ENCODE assay signal across 18 cellular contexts in the genomic region with DNA sequence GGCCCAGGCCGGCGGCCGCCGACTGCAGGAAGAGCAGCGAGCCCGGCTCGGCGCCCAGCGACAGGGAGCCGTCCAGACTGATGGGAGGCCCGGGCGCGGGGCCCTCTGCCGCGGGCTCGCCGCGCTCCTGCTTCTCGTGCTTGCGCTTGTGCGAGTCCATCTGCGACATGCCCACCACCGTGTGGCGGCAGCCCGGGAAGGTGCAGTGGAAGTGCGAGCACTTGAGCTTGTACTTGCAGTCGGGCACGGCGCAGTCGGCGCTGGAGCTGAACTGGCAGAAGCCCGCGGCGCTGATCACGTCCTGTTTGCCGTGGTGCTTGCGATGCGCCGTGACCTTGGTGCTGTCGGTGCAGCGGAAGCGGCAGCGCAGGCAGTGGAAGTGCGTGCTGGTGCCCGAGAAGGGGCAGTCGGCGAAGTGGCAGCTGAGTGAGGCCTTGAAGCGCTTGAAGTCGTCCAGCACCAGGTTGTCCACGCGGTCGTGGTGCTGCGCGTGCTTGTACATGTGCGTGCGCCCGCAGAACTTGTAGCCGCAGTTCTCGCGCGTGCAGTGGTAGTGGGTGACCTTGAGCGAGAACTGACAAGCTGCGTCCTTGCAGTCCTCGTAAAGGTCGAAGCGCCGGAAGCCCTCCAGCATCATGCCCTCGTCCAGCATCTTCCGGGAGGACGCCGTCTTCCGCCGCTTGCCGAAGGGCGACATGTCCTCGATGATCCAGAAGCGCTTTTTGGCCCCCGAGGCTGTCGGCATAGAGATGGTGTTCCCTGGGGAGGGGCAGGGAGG.
DNase-seq lines count a peak whose midpoint lies in the region; ATAC-seq and TF ChIP-seq lines count a peak whose summit lies in the region.
"Had no signal": no experiment of that assay in that cellular context is flagged by ENCODE, and none has a peak within 500 bp of the region (broad histone marks: within the 10 kb centered on the region; RNA-seq: fewer than 3 reads in every experiment).

No MANE protein-coding gene starts in this region.

- ATAC-seq in GM21367 (IDR thresholded peaks at IDR 0.05; ENCODE audit: unreplicated experiment), result no peak
- ATAC-seq in HG03280 (IDR thresholded peaks at IDR 0.05; ENCODE audit: unreplicated experiment), result no peak

- 58% methylated on average over 75 of the region's 79 CpGs for WGBS in smooth muscle cell (ENCODE audit: low lambda C conversion rate)

- peak overlapping the region; percentile 57 for H3K4me2 ChIP-seq in smooth muscle cell
- H3K4me2 ChIP-seq: KMS-11 had no signal

- peaks cover 35% of the 10 kb centered on the region for H3K27me3 ChIP-seq in HUES48 (ENCODE audit: control insufficient read depth, insufficient read depth, low read length)
- peaks cover 45% of the 10 kb centered on the region for H3K27me3 ChIP-seq in iPS-18a (ENCODE audit: control insufficient read depth, insufficient read depth, low read length)
- peaks cover 18% of the 10 kb centered on the region for H3K27me3 ChIP-seq in smooth muscle cell (ENCODE audit: low read depth)
- H3K27me3 ChIP-seq: BE2C, thyroid gland had no signal

- H3K9me3 ChIP-seq in HUES48 (ENCODE audit: control insufficient read depth, insufficient read depth, low read length) (no peaks in the 10 kb centered on the region), iPS-18a (ENCODE audit: control insufficient read depth, low read depth, low read length) (no peaks in the 10 kb centered on the region), smooth muscle cell (replicated peaks; ENCODE audit: low read depth) (no peaks in the 10 kb centered on the region)
- H3K9me3 ChIP-seq: BE2C, thyroid gland had no signal

- H3K36me3 ChIP-seq in HUES48 (ENCODE audit: control insufficient read depth, insufficient read depth, low read length), result no peaks in the 10 kb centered on the region
- H3K36me3 ChIP-seq in iPS-18a (ENCODE audit: control insufficient read depth, low read depth, low read length), result no peaks in the 10 kb centered on the region
- H3K36me3 ChIP-seq in smooth muscle cell (ENCODE audit: low read depth), result no peaks in the 10 kb centered on the region

- no peak overlapping the region for H3K27ac ChIP-seq in HUES48 (ENCODE audit: low read depth, low read length)
- H3K27ac ChIP-seq in iPS-18a (ENCODE audit: low read length), result no peak overlapping the region
- no peak overlapping the region for H3K27ac ChIP-seq in smooth muscle cell (ENCODE audit: low read depth)
- H3K27ac ChIP-seq: KMS-11, WERI-Rb-1 had no signal

- no peaks in the 10 kb centered on the region for H3K79me2 ChIP-seq in smooth muscle cell (ENCODE audit: low read depth)

- no peaks in the 10 kb centered on the region for H3F3A ChIP-seq in smooth muscle cell (ENCODE audit: low read depth)

- no peaks in the 10 kb centered on the region for H4K20me1 ChIP-seq in smooth muscle cell (ENCODE audit: low read depth)

- DNase-seq in astrocyte of the hippocampus (ENCODE audit: low read depth, low spot score) (peak; percentile 34), smooth muscle cell (lab: John Stamatoyannopoulos, UW; ENCODE audit: unreplicated experiment) (no peak), H4 (ENCODE audit: low spot score) (no peak)
- DNase-seq: activated CD8-positive, alpha-beta T cell treated with anti-CD3 and anti-CD28 coated beads for 36 hours; activated naive CD8-positive, alpha-beta T cell treated with anti-CD3 and anti-CD28 coated beads, Interleukin-2, amount 10 ng/mL, durations not matched to agents 7 days and 5 days; activated T-cell treated with anti-CD3 and anti-CD28 coated beads, Interleukin-2, amount 50 U/mL, for 72 hours; islet precursor cell; stimulated activated CD4-positive, alpha-beta T cell treated with anti-CD3 and anti-CD28 coated beads, Interleukin-4, amount 100 ng/mL, for 1 hour; stimulated activated CD8-positive, alpha-beta memory T cell treated with anti-CD3 and anti-CD28 coated beads, Interleukin-4, amount 100 ng/mL, for 48 hours; T-helper 1 cell; thyroid gland; WERI-Rb-1 had no signal

- peak overlapping the region; percentile 48 for H3K4me3 ChIP-seq in HUES48 (ENCODE audit: low read depth, low read length)
- H3K4me3 ChIP-seq in iPS-18a (ENCODE audit: low read length), result peak overlapping the region; percentile 24
- no peak overlapping the region for H3K4me3 ChIP-seq in smooth muscle cell
- H3K4me3 ChIP-seq: thyroid gland had no signal

- no peak overlapping the region for H2AFZ ChIP-seq in smooth muscle cell (ENCODE audit: low read depth)

- H3K9ac ChIP-seq in HUES48 (ENCODE audit: low read depth, low read length) (no peak overlapping the region), iPS-18a (ENCODE audit: low read length) (no peak overlapping the region), smooth muscle cell (ENCODE audit: low read depth) (no peak overlapping the region)
- H3K9ac ChIP-seq: KMS-11 had no signal

- H3K4me1 ChIP-seq in HUES48 (ENCODE audit: control insufficient read depth, insufficient read depth, low read length) (peaks cover 7% of the 10 kb centered on the region; the same call in 1 of the 2 replicates), iPS-18a (ENCODE audit: control insufficient read depth, low read depth, low read length) (no peaks in the 10 kb centered on the region), smooth muscle cell (ENCODE audit: low read depth) (peaks cover 6% of the 10 kb centered on the region)

- TF ChIP-seq CTCF in smooth muscle cell (IDR thresholded peaks at IDR 0.05; ENCODE audit: borderline replicate concordance, insufficient read depth, poor library complexity, severe bottlenecking), result no peak
